In the genomic region with DNA sequence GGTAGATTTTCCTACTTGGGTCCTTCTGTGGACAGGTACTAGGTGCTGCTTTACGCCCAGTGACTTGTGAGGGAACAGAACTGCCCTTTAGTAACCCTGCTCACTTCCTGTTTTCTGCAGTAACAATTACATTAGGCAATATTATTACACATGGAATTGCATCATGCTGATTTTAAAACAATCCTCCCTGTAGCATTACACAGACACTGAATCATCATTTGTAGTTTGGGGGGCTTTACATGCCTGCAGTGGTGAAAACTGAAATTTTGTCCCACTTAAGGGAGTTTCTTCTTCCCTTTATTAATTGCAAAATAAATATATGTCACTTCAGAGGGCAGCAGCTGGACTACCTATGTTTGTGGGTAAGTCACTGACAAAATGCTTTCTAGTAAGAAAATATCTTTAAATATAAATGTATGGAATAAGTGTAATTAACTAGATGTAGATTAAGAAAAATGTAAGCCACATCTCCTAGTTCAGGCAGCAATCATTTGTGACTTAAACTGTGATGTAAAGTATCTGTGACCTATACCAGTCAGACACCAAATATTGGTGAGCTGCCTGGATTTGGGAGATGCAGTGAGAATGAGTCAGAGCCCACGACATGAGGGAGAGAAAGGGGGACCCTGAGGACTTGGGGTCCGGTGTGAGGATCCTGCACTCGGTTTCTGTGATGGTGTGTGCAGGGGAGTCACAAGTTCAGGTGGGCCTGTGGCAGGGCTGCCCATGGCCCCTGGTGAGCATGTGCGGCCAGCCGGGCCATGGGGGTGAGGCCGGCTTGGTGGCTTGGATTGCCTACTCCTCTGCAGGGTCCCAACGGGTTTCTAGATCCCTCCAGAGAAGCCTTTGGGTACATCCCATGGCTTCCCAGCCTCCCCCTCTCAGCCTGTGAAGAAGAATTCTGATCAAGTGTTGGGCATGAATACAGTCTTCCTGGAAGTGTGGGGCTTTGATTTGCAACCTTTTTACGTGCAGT, we compare ENCODE assay signal across 8 cellular contexts. TPM values are rescaled to one million over a fixed set of nuclear protein-coding genes. Genes with fewer than 3 reads are reported as not detected.
DNase-seq lines count a peak whose midpoint lies in the region; ATAC-seq and TF ChIP-seq lines count a peak whose summit lies in the region.

No MANE protein-coding gene starts in this region.

- H3K9me3 ChIP-seq in DND-41 (ENCODE audit: insufficient read depth, low read length, severe bottlenecking): no peaks in the 10 kb centered on the region
- H3K9me3 ChIP-seq in IMR-90 (ENCODE audit: control insufficient read depth, insufficient read depth, low read length): no peaks in the 10 kb centered on the region

- in situ Hi-C loops in IMR-90 (cut with MboI; ENCODE audit: low sequenced_read_pairs): no loop called here

- H3K56ac ChIP-seq in IMR-90 (ENCODE audit: extremely low read depth, insufficient read depth, low read length): no peak overlapping the region

- peak overlapping the region; percentile 75; the same call in 1 of the 2 replicates for H2AK5ac ChIP-seq in IMR-90 (ENCODE audit: low read depth, low read length)

- TF ChIP-seq CTCF in DND-41 (IDR thresholded peaks at IDR 0.05; ENCODE audit: borderline replicate concordance, extremely low read depth, low read length, poor library complexity, severe bottlenecking): no peak
- TF ChIP-seq CTCF in IMR-90 (conservative IDR thresholded peaks at IDR 0.05; ENCODE audit: low read depth, low read length): no peak

- no peaks in the 10 kb centered on the region for H3K79me1 ChIP-seq in IMR-90 (ENCODE audit: low read depth in 1 of 2, low read length in 2 of 2)

- BruUV-seq in IMR-90 (replicated peaks; lab: Mats Ljungman, UMichigan): no TSS peak

- peaks cover 2% of the 10 kb centered on the region; the same call in 1 of the 2 replicates for H3K9me1 ChIP-seq in IMR-90 (ENCODE audit: insufficient read depth, low read length)

- H3K36me3 ChIP-seq in DND-41 (ENCODE audit: insufficient read depth, low read length): no peaks in the 10 kb centered on the region
- no peaks in the 10 kb centered on the region for H3K36me3 ChIP-seq in IMR-90 (ENCODE audit: control insufficient read depth, insufficient read depth, low read length)

- peak overlapping the region; percentile 78; the same call in 1 of the 2 replicates for H4K5ac ChIP-seq in IMR-90 (ENCODE audit: low read depth, low read length)

- no peak overlapping the region for H3K27ac Mint-ChIP-seq in activated CD8-positive, alpha-beta T cell treated with anti-CD3 and anti-CD28 coated beads, Interleukin-2, amount 10 ng/mL, durations not matched to agents 7 days and 5 days

- H3K27me3 Mint-ChIP-seq in activated CD8-positive, alpha-beta T cell treated with anti-CD3 and anti-CD28 coated beads, Interleukin-2, amount 10 ng/mL, durations not matched to agents 7 days and 5 days (ENCODE audit: low read depth): peaks cover 8% of the 10 kb centered on the region

- peak overlapping the region; percentile 10 for H2BK5ac ChIP-seq in IMR-90 (ENCODE audit: low read depth, low read length, poor library complexity, severe bottlenecking)

- H3K79me2 ChIP-seq in DND-41 (ENCODE audit: insufficient read depth, low read length): no peaks in the 10 kb centered on the region

- TF ChIP-seq POLR2A in IMR-90 (IDR thresholded peaks at IDR 0.05; ENCODE audit: low read depth, low read length): no peak

- H4K20me1 ChIP-seq in DND-41 (ENCODE audit: insufficient read depth, low read length): no peaks in the 10 kb centered on the region
- H4K20me1 ChIP-seq in IMR-90 (ENCODE audit: insufficient read depth, low read length): no peaks in the 10 kb centered on the region

- CTCF ChIA-PET in IMR-90 (lab: Yijun Ruan, JAX): no interaction called here
- CTCF ChIA-PET in activated CD8-positive, alpha-beta T cell treated with anti-CD3 and anti-CD28 coated beads, Interleukin-2, amount 10 ng/mL, durations not matched to agents 7 days and 5 days (lab: Charles Lee): interaction anchor here (1.4 to 1.7 kb wide), 3 partner anchors 10 to 59 kb away, joined by 5 to 7 read pairs (median 7); no protein-coding TSS in a partner anchor

- H3K9ac ChIP-seq in DND-41 (ENCODE audit: low read depth, low read length): no peak overlapping the region; the same call in 1 of the 2 replicates
- no peak overlapping the region; the same call in 1 of the 2 replicates for H3K9ac ChIP-seq in IMR-90 (ENCODE audit: low read depth, low read length)

- no peak for TF ChIP-seq RAD21 in IMR-90 (IDR thresholded peaks at IDR 0.05; ENCODE audit: low read length)

- no peak overlapping the region for H2AK9ac ChIP-seq in IMR-90 (replicated peaks; ENCODE audit: low read depth, low read length, poor library complexity)

- no peak overlapping the region for H3K4me3 Mint-ChIP-seq in activated CD8-positive, alpha-beta T cell treated with anti-CD3 and anti-CD28 coated beads, Interleukin-2, amount 10 ng/mL, durations not matched to agents 7 days and 5 days

- H3K36me3 Mint-ChIP-seq in activated CD8-positive, alpha-beta T cell treated with anti-CD3 and anti-CD28 coated beads, Interleukin-2, amount 10 ng/mL, durations not matched to agents 7 days and 5 days (ENCODE audit: low read depth): no peaks in the 10 kb centered on the region

- H3K27ac ChIP-seq in DND-41 (ENCODE audit: low read length) (no peak overlapping the region; the same call in 1 of the 2 replicates), IMR-90 (ENCODE audit: insufficient read depth, low read length) (peak overlapping the region; percentile 75; the same call in 1 of the 2 replicates)

- DNase-seq in DND-41: no peak
- peak; percentile 77 for DNase-seq in IMR-90
- peak; percentile 34 for DNase-seq in activated CD8-positive, alpha-beta T cell treated with anti-CD3 and anti-CD28 coated beads, Interleukin-2, amount 10 ng/mL, durations not matched to agents 7 days and 5 days
- DNase-seq in left colon: peak in 1 of 2 donors; percentile 53
- no peak for DNase-seq in stimulated activated CD4-positive, alpha-beta T cell treated with anti-CD3 and anti-CD28 coated beads, Interleukin-2, amount 100 ng/mL, for 48 hours
- DNase-seq in activated gamma-delta T cell treated with Interleukin-2 at 50 U/mL for 16 hours: no peak
- no peak for DNase-seq in islet precursor cell
- DNase-seq in NCI-H1694 (lab: John Stamatoyannopoulos, UW): no peak

- H3K18ac ChIP-seq in IMR-90 (ENCODE audit: low read depth, low read length): peak overlapping the region; percentile 69; the same call in 1 of the 2 replicates

- H2BK20ac ChIP-seq in IMR-90 (ENCODE audit: low read depth, low read length): peak overlapping the region; percentile 91

- H3K4me2 ChIP-seq in DND-41 (ENCODE audit: insufficient read depth, low read length) (no peak overlapping the region), IMR-90 (ENCODE audit: low read depth, low read length) (peak overlapping the region; percentile 10)

- peak overlapping the region; percentile 85 for H2BK120ac ChIP-seq in IMR-90 (ENCODE audit: low read depth, low read length)

- peaks cover 42% of the 10 kb centered on the region for H3K4me1 Mint-ChIP-seq in activated CD8-positive, alpha-beta T cell treated with anti-CD3 and anti-CD28 coated beads, Interleukin-2, amount 10 ng/mL, durations not matched to agents 7 days and 5 days (ENCODE audit: low read depth)

- H3K4ac ChIP-seq in IMR-90 (ENCODE audit: low read depth, low read length): peak overlapping the region; percentile 53

- H3K4me3 ChIP-seq in DND-41 (ENCODE audit: low read depth in 1 of 2, low read length in 2 of 2): no peak overlapping the region
- H3K4me3 ChIP-seq in IMR-90 (ENCODE audit: insufficient read depth, low read depth, low read length): no peak overlapping the region

- peak overlapping the region; percentile 33; the same call in 1 of the 2 replicates for H3K14ac ChIP-seq in IMR-90 (replicated peaks; ENCODE audit: low read depth, low read length)

- dilution Hi-C loops in IMR-90 (cut with HindIII; ENCODE audit: low sequenced_read_pairs, unreplicated experiment): no loop called here

- ATAC-seq in DND-41 (ENCODE audit: insufficient read depth, low read depth) (peak; percentile 66), IMR-90 (ENCODE audit: low read depth) (peak; percentile 75), left colon (peak; percentile 87)
- peak; percentile 63 for ATAC-seq in activated CD8-positive, alpha-beta T cell treated with anti-CD3 and anti-CD28 coated beads, Interleukin-2, amount 10 ng/mL, durations not matched to agents 7 days and 5 days

- H2AFZ ChIP-seq in DND-41 (ENCODE audit: low read depth, low read length): no peak overlapping the region
- H2AFZ ChIP-seq in IMR-90 (replicated peaks; ENCODE audit: low read length, poor library complexity): no peak overlapping the region

- intact Hi-C loops in IMR-90 (cut with micrococcal nuclease) (no loop called here), left colon (cut with DNase I, micrococcal nuclease) (no loop called here)

- WGBS in IMR-90 (ENCODE audit: extremely low coverage in 2 of 2, insufficient read length in 1 of 2), 2 experiments: no CpG with 5 or more reads among the region's 9 CpGs

- POLR2A ChIA-PET in IMR-90 (lab: Charles Lee; ENCODE audit: unreplicated experiment): no interaction called here
- POLR2A ChIA-PET in activated CD8-positive, alpha-beta T cell treated with anti-CD3 and anti-CD28 coated beads, Interleukin-2, amount 10 ng/mL, durations not matched to agents 7 days and 5 days (lab: Charles Lee): interaction anchor here (0.7 to 1.0 kb wide), 2 partner anchors 11 to 45 kb away, joined by 3 read pairs; no protein-coding TSS in a partner anchor

- peak overlapping the region; percentile 33; the same call in 1 of the 3 replicates for H2BK15ac ChIP-seq in IMR-90 (ENCODE audit: low read depth, low read length)

- H4K91ac ChIP-seq in IMR-90 (ENCODE audit: insufficient read depth, low read depth, low read length): peak overlapping the region; percentile 67

- H3K27me3 ChIP-seq in DND-41 (ENCODE audit: insufficient read depth, low read length, poor library complexity) (no peaks in the 10 kb centered on the region), IMR-90 (ENCODE audit: control insufficient read depth, insufficient read depth, low read length) (peaks cover 10% of the 10 kb centered on the region; the same call in 1 of the 2 replicates)

- no peaks in the 10 kb centered on the region for H3K9me3 Mint-ChIP-seq in activated CD8-positive, alpha-beta T cell treated with anti-CD3 and anti-CD28 coated beads, Interleukin-2, amount 10 ng/mL, durations not matched to agents 7 days and 5 days (ENCODE audit: insufficient read depth)

- H3K4me1 ChIP-seq in DND-41 (ENCODE audit: insufficient read depth, low read length): peaks cover 26% of the 10 kb centered on the region
- H3K4me1 ChIP-seq in IMR-90 (ENCODE audit: control insufficient read depth, insufficient read depth, low read length): peaks cover 12% of the 10 kb centered on the region

- H3K23ac ChIP-seq in IMR-90 (ENCODE audit: low read depth, low read length): peak overlapping the region; percentile 26; the same call in 1 of the 2 replicates

- peak overlapping the region; percentile 24 to 39; a peak in 2 of 4 replicates for H4K8ac ChIP-seq in IMR-90 (ENCODE audit: low read depth in 2 of 2, low read length in 2 of 2)

RNA-seq across cellular contexts. Expression of a gene that starts 19.2 kb away (rescaled TPM):
- total RNA-seq in IMR-90 (2012; rRNA removed) (under 0.01 and 0.36 TPM in 2 replicates), left colon (10 to 100 TPM; 17.0 to 86.9 TPM)
- 0.14 and 0.19 TPM in 2 replicates for polyA plus RNA-seq in IMR-90 (2012; rRNA removed)
- polyA plus RNA-seq in IMR-90 (2012; cell fraction: cytosol; rRNA removed): 0.13 and 0.23 TPM in 2 replicates
- polyA plus RNA-seq in IMR-90 (2012; cell fraction: nucleus; rRNA removed; ENCODE audit: low replicate concordance): 0.20 and 0.23 TPM in 2 replicates
- total RNA-seq in activated CD8-positive, alpha-beta T cell treated with anti-CD3 and anti-CD28 coated beads, Interleukin-2, amount 10 ng/mL, durations not matched to agents 7 days and 5 days: 1 to 10 TPM; 6.7 to 8.0 TPM

Comparison
In these comparisons a context has a peak if more than half of its experiments do, and no peak if none do; other contexts are left out.
1. DNase-seq: peak in IMR-90 (single experiment) and activated CD8-positive, alpha-beta T cell treated with anti-CD3 and anti-CD28 coated beads, Interleukin-2, amount 10 ng/mL, durations not matched to agents 7 days and 5 days (single experiment); none in DND-41 (single experiment), stimulated activated CD4-positive, alpha-beta T cell treated with anti-CD3 and anti-CD28 coated beads, Interleukin-2, amount 100 ng/mL, for 48 hours (0 of 2), activated gamma-delta T cell treated with Interleukin-2 at 50 U/mL for 16 hours (single experiment), islet precursor cell (single experiment) and NCI-H1694 (single experiment).
2. Peak in every context shown above with its lines, with median percentiles within 50 percentile points of each other: ATAC-seq.